ENCODE assay signal across 9 cellular contexts in the genomic region with DNA sequence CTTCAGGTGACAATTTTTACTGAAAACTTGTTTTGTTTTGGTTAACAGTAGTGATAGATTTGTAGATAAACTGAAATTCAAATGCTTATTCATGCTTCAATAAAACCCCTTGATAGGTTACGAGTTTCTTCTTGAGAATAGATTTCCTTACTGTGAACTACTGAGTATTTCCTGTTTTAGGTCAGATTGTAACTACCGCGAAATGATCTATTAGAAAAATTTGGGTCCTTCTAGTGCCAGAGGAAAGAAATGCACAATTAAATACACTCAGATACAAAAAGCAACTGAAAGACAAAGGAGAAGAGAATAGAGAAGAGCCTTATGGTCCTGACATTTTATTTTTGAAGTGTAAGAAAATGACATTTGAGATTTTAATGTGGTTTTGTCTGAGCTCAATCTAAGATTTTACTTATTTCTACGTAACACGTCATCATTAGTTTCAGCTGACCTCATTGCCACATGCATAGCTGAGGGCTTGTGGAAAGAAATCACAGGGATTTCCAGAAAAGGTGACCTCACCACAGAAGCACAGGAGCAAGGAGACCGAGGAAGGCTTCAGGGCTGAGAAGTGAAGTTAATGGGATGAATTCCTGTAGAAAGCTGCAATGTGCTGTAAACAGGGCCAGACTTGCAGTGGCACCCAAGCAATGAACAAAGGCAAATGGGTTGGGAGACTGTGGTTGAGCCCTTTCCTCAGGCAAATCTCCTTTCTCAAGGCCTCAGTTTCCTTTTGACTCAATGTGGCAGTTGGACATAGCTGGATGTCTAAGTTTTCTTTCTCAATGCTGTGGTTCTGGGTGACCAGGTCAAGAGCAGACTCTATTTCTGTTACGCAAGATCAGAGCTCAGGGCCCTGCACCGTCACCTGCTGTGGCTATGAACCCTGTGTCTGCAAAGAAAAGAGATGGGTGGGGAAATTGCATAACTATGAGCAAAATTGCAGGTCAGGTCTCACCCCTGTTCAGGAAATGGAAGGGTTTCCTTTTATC.
DNase-seq lines count a peak whose midpoint lies in the region; ATAC-seq lines count a peak whose summit lies in the region.
"Had no signal": no experiment of that assay in that cellular context is flagged by ENCODE, and none has a peak within 500 bp of the region (broad histone marks: within the 10 kb centered on the region; RNA-seq: fewer than 3 reads in every experiment).

No MANE protein-coding gene starts in this region.

- peaks cover 30% of the 10 kb centered on the region for H3K4me1 Mint-ChIP-seq in dendritic cell treated with granulocyte-macrophage colony-stimulating factor and Interleukin-4, amounts not matched to agents 40 ng/mL and 50 ng/mL, for 4 days (ENCODE audit: low read depth)

- H3K9me3 ChIP-seq in skeletal muscle satellite cell (replicated peaks; ENCODE audit: low read length) = no peaks in the 10 kb centered on the region
- H3K9me3 ChIP-seq: pancreas had no signal

- H3K9ac ChIP-seq in skeletal muscle satellite cell (ENCODE audit: low read depth, low read length) = no peak overlapping the region

- ATAC-seq in GM18868 (IDR thresholded peaks at IDR 0.05; ENCODE audit: unreplicated experiment) (peak; percentile 87), HG02798 (IDR thresholded peaks at IDR 0.05; ENCODE audit: poor library complexity, unreplicated experiment) (peak; percentile 90)

- H3K27me3 ChIP-seq in skeletal muscle satellite cell (ENCODE audit: control insufficient read depth, insufficient read depth, low read length) = no peaks in the 10 kb centered on the region
- H3K27me3 ChIP-seq: pancreas had no signal

- intact Hi-C loops in dendritic cell treated with granulocyte-macrophage colony-stimulating factor and Interleukin-4, amounts not matched to agents 40 ng/mL and 50 ng/mL, for 4 days (cut with micrococcal nuclease) = loop anchor here (5.0 to 10.0 kb wide), 3 partner anchors 87 to 326 kb away; no protein-coding TSS in a partner anchor

- peaks cover 34% of the 10 kb centered on the region for H3K4me1 ChIP-seq in skeletal muscle satellite cell (ENCODE audit: control insufficient read depth, insufficient read depth, low read length)
- H3K4me1 ChIP-seq: pancreas had no signal

- H3K4me3 ChIP-seq in skeletal muscle satellite cell (ENCODE audit: low read length) = no peak overlapping the region
- H3K4me3 ChIP-seq: pancreas had no signal

- peak overlapping the region; percentile 6 for H3K4me2 ChIP-seq in skeletal muscle satellite cell (ENCODE audit: low read length)

- no peaks in the 10 kb centered on the region for H3K36me3 Mint-ChIP-seq in dendritic cell treated with granulocyte-macrophage colony-stimulating factor and Interleukin-4, amounts not matched to agents 40 ng/mL and 50 ng/mL, for 4 days (ENCODE audit: low read depth)

- H3K36me3 ChIP-seq in skeletal muscle satellite cell (ENCODE audit: insufficient read depth, low read length) = no peaks in the 10 kb centered on the region
- H3K36me3 ChIP-seq: pancreas had no signal

- H3K27ac Mint-ChIP-seq in dendritic cell treated with granulocyte-macrophage colony-stimulating factor and Interleukin-4, amounts not matched to agents 40 ng/mL and 50 ng/mL, for 4 days = peak overlapping the region; percentile 26

- no peaks in the 10 kb centered on the region for H3K27me3 Mint-ChIP-seq in dendritic cell treated with granulocyte-macrophage colony-stimulating factor and Interleukin-4, amounts not matched to agents 40 ng/mL and 50 ng/mL, for 4 days

- no peak overlapping the region for H3K4me3 Mint-ChIP-seq in dendritic cell treated with granulocyte-macrophage colony-stimulating factor and Interleukin-4, amounts not matched to agents 40 ng/mL and 50 ng/mL, for 4 days

- H3K9me3 Mint-ChIP-seq in dendritic cell treated with granulocyte-macrophage colony-stimulating factor and Interleukin-4, amounts not matched to agents 40 ng/mL and 50 ng/mL, for 4 days = no peaks in the 10 kb centered on the region

- DNase-seq in NOMO-1 treated with dmso at 0.1 percent for 144 hours (lab: John Stamatoyannopoulos, UW; ENCODE audit: unreplicated experiment) = peak; percentile 94
- no peak for DNase-seq in SHP77 (lab: John Stamatoyannopoulos, UW)
- DNase-seq in SW 1271 (lab: John Stamatoyannopoulos, UW) = no peak
- no peak for DNase-seq in DMS79 treated with DMSO at 0.1 percent for 48 hours (lab: John Stamatoyannopoulos, UW)
- DNase-seq: pancreas had no signal
